Comparison of ENCODE assay signal across 15 cellular contexts in the genomic region with DNA sequence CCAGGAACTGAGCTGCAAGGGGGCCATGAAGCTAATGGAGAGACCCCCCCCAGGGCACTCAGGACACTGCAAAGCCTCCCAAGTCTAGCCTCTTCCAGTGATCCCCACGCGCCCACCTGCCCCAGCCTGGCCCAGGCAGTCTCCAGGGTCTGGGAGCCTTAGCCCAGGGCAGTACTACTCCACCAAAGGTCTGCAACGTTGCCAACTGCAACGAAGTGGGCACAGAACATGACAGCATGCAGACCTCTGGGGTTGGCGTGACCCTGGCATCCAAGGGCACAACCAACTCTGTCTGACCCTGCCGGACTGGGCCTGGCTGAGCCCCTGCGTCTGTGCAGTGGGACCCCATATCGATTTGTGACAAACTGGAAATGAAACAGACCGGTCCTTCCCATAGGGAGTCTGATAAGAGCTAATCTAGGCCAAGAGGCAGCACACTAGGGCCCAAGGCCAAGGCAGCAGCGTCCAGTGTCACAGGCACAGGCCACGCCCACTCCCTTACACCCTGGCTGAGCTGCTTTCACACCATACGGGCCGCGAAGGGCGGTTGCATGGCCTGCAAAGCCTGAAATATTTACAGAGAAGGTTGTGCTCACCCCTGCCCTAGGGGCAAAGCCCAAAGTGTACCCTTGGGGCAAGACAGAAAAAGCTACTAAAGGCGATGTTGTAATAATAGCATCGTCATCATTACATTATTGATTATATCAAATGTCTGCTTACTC.
A peak's percentile ranks its signal among the peaks of the same experiment; 100 is the strongest.
DNase-seq lines count a peak whose midpoint lies in the region; ATAC-seq, FAIRE-seq and TF ChIP-seq lines count a peak whose summit lies in the region.
"Had no signal": no experiment of that assay in that cellular context is flagged by ENCODE, and none has a peak within 500 bp of the region (broad histone marks: within the 10 kb centered on the region; RNA-seq: fewer than 3 reads in every experiment).

No MANE protein-coding gene starts in this region.

- H3K4me3 ChIP-seq in A549: no peak overlapping the region
- H3K4me3 ChIP-seq in left ventricle myocardium inferior: no peak overlapping the region
- no peak overlapping the region for H3K4me3 ChIP-seq in endodermal cell (ENCODE audit: low read length)
- H3K4me3 ChIP-seq: suprapubic skin had no signal

- intact Hi-C loops in left ventricle myocardium inferior (cut with micrococcal nuclease): no loop called here

- peak in 1 of 2 experiments; percentile 32; a peak in 3 of 6 replicates for ATAC-seq in A549
- no peak for ATAC-seq in stimulated activated naive CD8-positive, alpha-beta T cell treated with anti-CD3 and anti-CD28 coated beads, Interleukin-15, Interleukin-2, amounts not matched to agents 100 U/mL and 50 U/mL, for 24 hours
- ATAC-seq: activated naive CD8-positive, alpha-beta T cell treated with anti-CD3 and anti-CD28 coated beads, Interleukin-2, amount 50 U/mL, for 24 hours had no signal

- H3K27ac Mint-ChIP-seq in endodermal cell: no peak overlapping the region
- H3K27ac Mint-ChIP-seq: activated naive CD8-positive, alpha-beta T cell treated with anti-CD3 and anti-CD28 coated beads, Interleukin-2, amount 50 U/mL, for 24 hours had no signal

- H3K36me3 ChIP-seq in left ventricle myocardium inferior (peaks cover 17% of the 10 kb centered on the region), endodermal cell (ENCODE audit: control insufficient read depth, insufficient read depth, low read length) (peaks cover 14% of the 10 kb centered on the region)

- DNase-seq in A549 (ENCODE audit: low read depth in 1 of 2, low spot score in 1 of 2): no peak
- DNase-seq in anterior cingulate cortex (lab: John Stamatoyannopoulos, UW): peak in 35 of 58 donors; percentile 10 to 78 (median 44)
- DNase-seq in left ventricle myocardium inferior: peak; percentile 92
- DNase-seq in pons (ENCODE audit: low spot score): peak; percentile 85
- no peak for DNase-seq in NCI-H1417 treated with DMSO at 0.1 percent for 48 hours (lab: John Stamatoyannopoulos, UW)
- no peak for DNase-seq in endodermal cell
- DNase-seq in LoVo (ENCODE audit: low spot score): no peak
- DNase-seq in stimulated activated naive CD8-positive, alpha-beta T cell treated with anti-CD3 and anti-CD28 coated beads, Interleukin-15, Interleukin-2, amounts not matched to agents 100 U/mL and 50 U/mL, for 24 hours: no peak
- DNase-seq: activated CD8-positive, alpha-beta memory T cell treated with anti-CD3 and anti-CD28 coated beads, Interleukin-2, amount 50 U/mL, for 4 hours; activated naive CD8-positive, alpha-beta T cell treated with anti-CD3 and anti-CD28 coated beads, Interleukin-2, amount 50 U/mL, for 24 hours; foreskin melanocyte; NCI-H446 treated with DMSO at 0.1 percent for 48 hours had no signal

- POLR2A ChIA-PET in A549 (lab: Yijun Ruan, JAX): no interaction called here

- no peak for TF ChIP-seq EP300 in A549 (IDR thresholded peaks at IDR 0.05)

- no peak for TF ChIP-seq CTCF in A549 (IDR thresholded peaks at IDR 0.05)
- no peak for TF ChIP-seq CTCF in left ventricle myocardium inferior (IDR thresholded peaks at IDR 0.05; ENCODE audit: borderline replicate concordance)
- no peak for TF ChIP-seq CTCF in endodermal cell (conservative IDR thresholded peaks at IDR 0.05)

- H3K9me3 ChIP-seq in A549 (no peaks in the 10 kb centered on the region), left ventricle myocardium inferior (replicated peaks) (no peaks in the 10 kb centered on the region), endodermal cell (ENCODE audit: control insufficient read depth, low read length) (no peaks in the 10 kb centered on the region)
- H3K9me3 ChIP-seq: Caco-2, suprapubic skin had no signal

- H3K4me1 ChIP-seq in A549 (no peaks in the 10 kb centered on the region), left ventricle myocardium inferior (peaks cover 94% of the 10 kb centered on the region), endodermal cell (ENCODE audit: control insufficient read depth, insufficient read depth, low read length) (no peaks in the 10 kb centered on the region)
- H3K4me1 ChIP-seq: Caco-2 had no signal

- no peaks in the 10 kb centered on the region for H3K9me3 Mint-ChIP-seq in endodermal cell
- H3K9me3 Mint-ChIP-seq: activated naive CD8-positive, alpha-beta T cell treated with anti-CD3 and anti-CD28 coated beads, Interleukin-2, amount 50 U/mL, for 24 hours had no signal

- no peaks in the 10 kb centered on the region for H3K27me3 Mint-ChIP-seq in endodermal cell (ENCODE audit: insufficient read depth)
- H3K27me3 Mint-ChIP-seq: activated naive CD8-positive, alpha-beta T cell treated with anti-CD3 and anti-CD28 coated beads, Interleukin-2, amount 50 U/mL, for 24 hours had no signal

- no peak for TF ChIP-seq POLR2A in A549 (IDR thresholded peaks at IDR 0.05; ENCODE audit: low read length)

- CTCF ChIA-PET in A549 (lab: Yijun Ruan, JAX): interaction anchor here (0.8 to 2.3 kb wide), 9 partner anchors 9 to 281 kb away, joined by 3 to 7 read pairs (median 4); no protein-coding TSS in a partner anchor

- FAIRE-seq in A549 (lab: Jason Lieb, UNC): no peak
- FAIRE-seq: TTC549 had no signal

- TF ChIP-seq RAD21 in A549 (conservative IDR thresholded peaks at IDR 0.05 in 1 of 2, IDR thresholded peaks at IDR 0.05 in 1 of 2): no peak

- no peak overlapping the region for H3K9ac ChIP-seq in endodermal cell (ENCODE audit: extremely low read depth, low read length, poor library complexity, severe bottlenecking)

- H3K27ac ChIP-seq in A549 (no peak overlapping the region), left ventricle myocardium inferior (replicated peaks) (peak overlapping the region; percentile 74), endodermal cell (ENCODE audit: low read depth, low read length) (no peak overlapping the region)
- H3K27ac ChIP-seq: suprapubic skin had no signal

- no peak overlapping the region for H3K4me2 ChIP-seq in A549

- H3K4me3 Mint-ChIP-seq in endodermal cell: no peak overlapping the region
- H3K4me3 Mint-ChIP-seq: activated naive CD8-positive, alpha-beta T cell treated with anti-CD3 and anti-CD28 coated beads, Interleukin-2, amount 50 U/mL, for 24 hours had no signal

- no peaks in the 10 kb centered on the region for H3K4me1 Mint-ChIP-seq in endodermal cell

- H3K36me3 Mint-ChIP-seq in endodermal cell (ENCODE audit: low read depth): peaks cover 13% of the 10 kb centered on the region

- no peaks in the 10 kb centered on the region for H3K27me3 ChIP-seq in left ventricle myocardium inferior (ENCODE audit: low read depth)
- no peaks in the 10 kb centered on the region for H3K27me3 ChIP-seq in endodermal cell (ENCODE audit: control insufficient read depth, insufficient read depth, low read length, poor library complexity, severe bottlenecking)
- H3K27me3 ChIP-seq: suprapubic skin had no signal

- 84% methylated on average over 17 of the region's 17 CpGs for WGBS in A549 (ENCODE audit: missing lambda C conversion rate)
- 92 to 94% methylated on average over 15 to 17 of the region's 17 CpGs for WGBS in endodermal cell (ENCODE audit: insufficient coverage in 1 of 2, insufficient read length in 1 of 2), 2 experiments

TF ChIP-seq in A549, 52 proteins besides CTCF, POLR2A, EP300 and RAD21:
- TF ChIP-seq MAFK (IDR thresholded peaks at IDR 0.05; ENCODE audit: partially characterized antibody): peak; percentile 4
- TF ChIP-seq, protein P1, sequence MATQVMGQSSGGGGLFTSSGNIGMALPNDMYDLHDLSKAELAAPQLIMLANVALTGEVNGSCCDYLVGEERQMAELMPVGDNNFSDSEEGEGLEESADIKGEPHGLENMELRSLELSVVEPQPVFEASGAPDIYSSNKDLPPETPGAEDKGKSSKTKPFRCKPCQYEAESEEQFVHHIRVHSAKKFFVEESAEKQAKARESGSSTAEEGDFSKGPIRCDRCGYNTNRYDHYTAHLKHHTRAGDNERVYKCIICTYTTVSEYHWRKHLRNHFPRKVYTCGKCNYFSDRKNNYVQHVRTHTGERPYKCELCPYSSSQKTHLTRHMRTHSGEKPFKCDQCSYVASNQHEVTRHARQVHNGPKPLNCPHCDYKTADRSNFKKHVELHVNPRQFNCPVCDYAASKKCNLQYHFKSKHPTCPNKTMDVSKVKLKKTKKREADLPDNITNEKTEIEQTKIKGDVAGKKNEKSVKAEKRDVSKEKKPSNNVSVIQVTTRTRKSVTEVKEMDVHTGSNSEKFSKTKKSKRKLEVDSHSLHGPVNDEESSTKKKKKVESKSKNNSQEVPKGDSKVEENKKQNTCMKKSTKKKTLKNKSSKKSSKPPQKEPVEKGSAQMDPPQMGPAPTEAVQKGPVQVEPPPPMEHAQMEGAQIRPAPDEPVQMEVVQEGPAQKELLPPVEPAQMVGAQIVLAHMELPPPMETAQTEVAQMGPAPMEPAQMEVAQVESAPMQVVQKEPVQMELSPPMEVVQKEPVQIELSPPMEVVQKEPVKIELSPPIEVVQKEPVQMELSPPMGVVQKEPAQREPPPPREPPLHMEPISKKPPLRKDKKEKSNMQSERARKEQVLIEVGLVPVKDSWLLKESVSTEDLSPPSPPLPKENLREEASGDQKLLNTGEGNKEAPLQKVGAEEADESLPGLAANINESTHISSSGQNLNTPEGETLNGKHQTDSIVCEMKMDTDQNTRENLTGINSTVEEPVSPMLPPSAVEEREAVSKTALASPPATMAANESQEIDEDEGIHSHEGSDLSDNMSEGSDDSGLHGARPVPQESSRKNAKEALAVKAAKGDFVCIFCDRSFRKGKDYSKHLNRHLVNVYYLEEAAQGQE (IDR thresholded peaks at IDR 0.05): no peak

Comparison
In these comparisons a context has a peak if more than half of its experiments do, and no peak if none do; other contexts are left out.
1. DNase-seq: peak in anterior cingulate cortex (35 of 58), left ventricle myocardium inferior (single experiment) and pons (single experiment); none in A549 (0 of 2), NCI-H1417 treated with DMSO at 0.1 percent for 48 hours (single experiment), endodermal cell (single experiment), LoVo (single experiment) and stimulated activated naive CD8-positive, alpha-beta T cell treated with anti-CD3 and anti-CD28 coated beads, Interleukin-15, Interleukin-2, amounts not matched to agents 100 U/mL and 50 U/mL, for 24 hours (single experiment).